8 cellular contexts compared by ENCODE assay signal in the genomic region with DNA sequence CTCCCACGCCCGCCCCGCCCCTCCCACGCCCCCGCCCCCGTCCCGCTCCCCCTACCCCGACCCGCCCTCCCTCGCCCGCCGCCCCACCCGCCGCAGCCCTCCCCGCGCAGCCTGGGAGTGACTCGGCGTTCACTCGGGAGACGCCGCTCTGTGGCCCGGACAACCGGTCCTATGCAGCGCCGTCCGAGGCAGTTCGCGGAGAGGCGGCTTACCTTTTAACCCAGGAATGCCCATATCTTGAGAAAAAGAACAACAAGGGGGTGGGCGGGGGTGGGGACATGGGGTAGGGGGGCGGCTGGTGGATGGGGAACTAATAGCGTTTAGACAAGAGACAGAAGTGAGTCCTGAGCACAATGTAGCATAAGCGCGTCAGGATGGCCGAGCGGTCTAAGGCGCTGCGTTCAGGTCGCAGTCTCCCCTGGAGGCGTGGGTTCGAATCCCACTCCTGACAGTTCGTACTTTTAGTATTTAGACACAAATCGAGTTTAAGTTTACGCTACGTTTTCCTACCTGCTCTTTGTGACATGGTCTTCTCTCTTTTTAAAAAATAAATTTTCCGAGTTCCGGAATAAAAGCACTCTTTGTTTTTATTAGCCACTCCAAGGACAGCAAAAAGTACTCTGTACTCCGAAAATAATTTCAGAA. TPM values are rescaled to one million over a fixed set of nuclear protein-coding genes. Genes with fewer than 3 reads are reported as not detected.
A peak's percentile ranks its signal among the peaks of the same experiment; 100 is the strongest.
DNase-seq lines count a peak whose midpoint lies in the region; ATAC-seq and TF ChIP-seq lines count a peak whose summit lies in the region.

No MANE protein-coding gene starts in this region.

- POLR2A ChIA-PET in activated CD4-positive, alpha-beta memory T cell treated with anti-CD3 and anti-CD28 coated beads for 36 hours (lab: Charles Lee): interaction anchor here (0.6 to 1.1 kb wide), 2 partner anchors 47 to 288 kb away, joined by 3 read pairs; no protein-coding TSS in a partner anchor

- H3K4me2 ChIP-seq in BLaER1: peak overlapping the region; percentile 82

- peak overlapping the region; percentile 81 for H3K27ac Mint-ChIP-seq in activated CD4-positive, alpha-beta memory T cell treated with anti-CD3 and anti-CD28 coated beads for 36 hours

- peaks cover 2% of the 10 kb centered on the region for H3K9me3 Mint-ChIP-seq in activated CD4-positive, alpha-beta memory T cell treated with anti-CD3 and anti-CD28 coated beads for 36 hours

- H3K36me3 ChIP-seq in BLaER1 (no peaks in the 10 kb centered on the region), duodenal mucosa (ENCODE audit: control insufficient read depth in 1 of 2, insufficient read depth in 2 of 2, low read length in 2 of 2) (no peaks in the 10 kb centered on the region), lower lobe of right lung (no peaks in the 10 kb centered on the region)

- CTCF ChIA-PET in activated CD4-positive, alpha-beta memory T cell treated with anti-CD3 and anti-CD28 coated beads for 36 hours (lab: Charles Lee): interaction anchor here (0.5 to 2.1 kb wide), 6 partner anchors 12 to 205 kb away, joined by 3 to 9 read pairs (median 4); a partner anchor contains a TSS

- ATAC-seq in HG03457 (IDR thresholded peaks at IDR 0.05; ENCODE audit: unreplicated experiment) (peak; percentile 37), lower lobe of right lung (peak; percentile 92 to 94)

- peak overlapping the region; percentile 72 for H3K4me3 Mint-ChIP-seq in activated CD4-positive, alpha-beta memory T cell treated with anti-CD3 and anti-CD28 coated beads for 36 hours

- peaks cover 1% of the 10 kb centered on the region for H3K36me3 Mint-ChIP-seq in activated CD4-positive, alpha-beta memory T cell treated with anti-CD3 and anti-CD28 coated beads for 36 hours

- H4K20me1 ChIP-seq in BLaER1: no peaks in the 10 kb centered on the region

- H3K27ac ChIP-seq in BLaER1 (peak overlapping the region; percentile 95), duodenal mucosa (ENCODE audit: low read depth, low read length) (peak overlapping the region; percentile 94), lower lobe of right lung (peak overlapping the region; percentile 98)

- H3K4me3 ChIP-seq in BLaER1 (peak overlapping the region; percentile 69), duodenal mucosa (ENCODE audit: low read depth in 1 of 2, low read length in 2 of 2) (peak overlapping the region; percentile 82), lower lobe of right lung (peak overlapping the region; percentile 66)

- H3K4me1 Mint-ChIP-seq in activated CD4-positive, alpha-beta memory T cell treated with anti-CD3 and anti-CD28 coated beads for 36 hours (ENCODE audit: low read depth): peaks cover 30% of the 10 kb centered on the region

- intact Hi-C loops in activated CD4-positive, alpha-beta memory T cell treated with anti-CD3 and anti-CD28 coated beads for 36 hours (cut with micrococcal nuclease): loop anchor here (1.0 kb wide), 4 partner anchors 11 to 47 kb away; no protein-coding TSS in a partner anchor
- intact Hi-C loops in lower lobe of right lung (cut with DNase I): no loop called here

- H3K9me3 ChIP-seq in BLaER1 (no peaks in the 10 kb centered on the region), duodenal mucosa (ENCODE audit: control insufficient read depth in 1 of 2, low read length in 2 of 2) (no peaks in the 10 kb centered on the region), lower lobe of right lung (no peaks in the 10 kb centered on the region)

- H3K9ac ChIP-seq in BLaER1 (peak overlapping the region; percentile 91), duodenal mucosa (ENCODE audit: low read depth in 1 of 2, low read length in 2 of 2) (peak overlapping the region; percentile 79 to 85)

- peaks cover 1% of the 10 kb centered on the region for H3K27me3 Mint-ChIP-seq in activated CD4-positive, alpha-beta memory T cell treated with anti-CD3 and anti-CD28 coated beads for 36 hours

- TF ChIP-seq CTCF in lower lobe of right lung (IDR thresholded peaks at IDR 0.05): no peak

- DNase-seq in GM19240 (ENCODE audit: insufficient read length, low spot score): peak; percentile 75
- DNase-seq in NCI-H748 treated with DMSO at 0.1 percent for 48 hours (lab: John Stamatoyannopoulos, UW): peak; percentile 85
- peak; percentile 89 for DNase-seq in activated CD4-positive, alpha-beta memory T cell treated with anti-CD3 and anti-CD28 coated beads for 36 hours
- peak; percentile 92 for DNase-seq in lower lobe of right lung
- peak; percentile 70 to 78 (median 76) for DNase-seq in stimulated activated CD4-positive, alpha-beta T cell treated with anti-CD3 and anti-CD28 coated beads, TNF-alpha, amount 100 ng/mL, for 24 hours (ENCODE audit: low read depth in 3 of 3)

- H3K4me1 ChIP-seq in BLaER1: peaks cover 35% of the 10 kb centered on the region
- H3K4me1 ChIP-seq in duodenal mucosa (ENCODE audit: control insufficient read depth in 1 of 2, insufficient read depth in 2 of 2, low read length in 2 of 2): peaks cover 10 to 14% of the 10 kb centered on the region in 2 donors
- H3K4me1 ChIP-seq in lower lobe of right lung: peaks cover 22% of the 10 kb centered on the region

- H3K27me3 ChIP-seq in BLaER1 (no peaks in the 10 kb centered on the region), duodenal mucosa (ENCODE audit: control insufficient read depth in 1 of 2, insufficient read depth in 2 of 2, low read length in 2 of 2) (no peaks in the 10 kb centered on the region), lower lobe of right lung (ENCODE audit: low read depth) (no peaks in the 10 kb centered on the region)

RNA-seq across cellular contexts. Expression of a gene that starts 17.2 kb away (rescaled TPM):
- 10 to 100 TPM; 93.2 to 96.0 TPM for total RNA-seq in activated CD4-positive, alpha-beta memory T cell treated with anti-CD3 and anti-CD28 coated beads for 36 hours
- 42.9 TPM for total RNA-seq in lower lobe of right lung

RNA-seq across cellular contexts. Expression of a gene that starts 20.9 kb away (rescaled TPM):
- not detected for total RNA-seq in activated CD4-positive, alpha-beta memory T cell treated with anti-CD3 and anti-CD28 coated beads for 36 hours
- total RNA-seq in lower lobe of right lung: not detected

Comparison
In these comparisons a context has a peak if more than half of its experiments do, and no peak if none do; other contexts are left out.
1. Peak in every context shown above with its lines: DNase-seq, ATAC-seq, H3K4me3 ChIP-seq and H3K27ac ChIP-seq.